8 cellular contexts compared by ENCODE assay signal in the genomic region with DNA sequence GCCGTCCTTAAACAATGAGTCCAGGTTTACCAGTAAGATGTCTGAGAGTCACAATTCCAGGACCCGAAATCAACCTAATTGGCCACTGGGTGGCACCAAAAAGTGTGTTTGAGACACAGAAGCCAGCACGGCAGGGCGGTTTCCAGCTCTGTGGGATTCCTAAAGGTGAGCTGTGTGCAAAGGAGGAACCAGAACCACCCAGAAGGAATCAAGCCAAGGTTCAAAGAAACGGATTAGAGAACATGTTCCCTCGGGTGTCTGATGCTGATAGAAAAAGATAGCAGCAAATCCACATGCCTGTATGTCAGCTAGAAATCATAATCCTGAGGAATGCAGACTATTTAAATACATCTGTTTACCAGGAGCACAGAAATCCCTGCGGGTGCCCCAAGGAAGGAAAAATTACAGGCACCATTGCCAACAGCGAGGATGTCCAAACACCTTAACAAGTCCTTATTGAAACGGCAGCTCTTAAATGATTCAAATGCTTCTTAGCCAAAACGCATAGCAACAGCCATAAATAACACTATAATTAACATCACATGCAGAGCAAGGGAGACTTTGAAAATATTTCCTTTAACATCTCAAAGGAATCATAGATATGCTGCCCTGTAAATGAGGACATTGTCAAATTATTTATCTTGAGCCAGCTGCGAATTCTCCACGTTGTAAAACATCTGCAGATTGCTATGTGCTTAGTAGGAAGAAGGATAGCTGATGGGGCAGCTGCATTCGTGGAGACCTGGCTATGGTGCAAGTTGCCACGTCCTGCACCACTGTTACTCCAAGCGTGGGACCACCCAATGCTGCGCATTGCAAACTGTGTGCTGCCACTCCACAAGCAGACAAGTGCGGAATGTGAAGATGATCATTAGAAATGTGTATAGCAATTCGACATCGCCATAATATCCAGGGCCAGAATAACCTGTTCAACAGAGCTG.
A peak's percentile ranks its signal among the peaks of the same experiment; 100 is the strongest.
DNase-seq lines count a peak whose midpoint lies in the region; ATAC-seq, FAIRE-seq and TF ChIP-seq lines count a peak whose summit lies in the region.

No MANE protein-coding gene starts in this region.

- ATAC-seq in HG02610 (IDR thresholded peaks at IDR 0.05; ENCODE audit: unreplicated experiment) (peak; percentile 70), GM21737 (IDR thresholded peaks at IDR 0.05; ENCODE audit: unreplicated experiment) (no peak)

- 26% methylated on average over 18 of the region's 19 CpGs for WGBS in mammary epithelial cell (ENCODE audit: low coverage, missing lambda C conversion rate)

- intact Hi-C loops in mammary epithelial cell (cut with micrococcal nuclease) = loop anchor here (1.0 to 5.0 kb wide), 6 partner anchors 231 to 1010 kb away; no protein-coding TSS in a partner anchor

- peaks cover 16% of the 10 kb centered on the region for H3K4me1 ChIP-seq in mammary epithelial cell (ENCODE audit: insufficient read depth, low read length)

- no peak overlapping the region for H3K27ac ChIP-seq in mammary epithelial cell (ENCODE audit: insufficient read depth, low read depth, low read length)

- no peaks in the 10 kb centered on the region for H4K20me1 ChIP-seq in mammary epithelial cell (ENCODE audit: insufficient read depth, low read length)

- DNase-seq in GM12864 (ENCODE audit: low read depth) (peak; percentile 24), NCI-H1694 treated with DMSO at 0.1 percent for 48 hours (lab: John Stamatoyannopoulos, UW) (peak; percentile 64), T-helper 22 cell (ENCODE audit: low read depth) (peak; percentile 2), mammary epithelial cell (peak; percentile 71)
- DNase-seq in stimulated activated CD4-positive, alpha-beta T cell treated with anti-CD3 and anti-CD28 coated beads, Interleukin-1b, Interleukin-23, amount 100 ng/mL, for 24 hours (ENCODE audit: low read depth in 4 of 4, low spot score in 1 of 4) = peak in 3 of 4 experiments; percentile 7 to 12 (median 11)

- H3K27me3 ChIP-seq in mammary epithelial cell (ENCODE audit: insufficient read depth, low read length) = no peaks in the 10 kb centered on the region

- in situ Hi-C loops in mammary epithelial cell (cut with MboI; ENCODE audit: low sequenced_read_pairs in 2 of 2) = loop anchor here (25.0 kb wide), 3 partner anchors 325 to 525 kb away; no protein-coding TSS in a partner anchor

- no peaks in the 10 kb centered on the region for H3K9me3 ChIP-seq in mammary epithelial cell (replicated peaks; ENCODE audit: insufficient read depth, low read length)

- CTCF ChIA-PET in mammary epithelial cell (lab: Charles Lee; ENCODE audit: low non-redundant PET) = interaction anchor here (0.7 to 1.0 kb wide), 2 partner anchors 231 to 574 kb away, joined by 3 to 5 read pairs; no protein-coding TSS in a partner anchor

- dilution Hi-C loops in mammary epithelial cell (cut with HindIII; ENCODE audit: low sequenced_read_pairs) = no loop called here

- H2AFZ ChIP-seq in mammary epithelial cell (ENCODE audit: low read depth, low read length) = peak overlapping the region; percentile 68

- TF ChIP-seq CTCF in GM12864 (IDR thresholded peaks at IDR 0.05; ENCODE audit: low read depth, low read length, missing control alignments) (peak; percentile 66), mammary epithelial cell (conservative IDR thresholded peaks at IDR 0.05 in 1 of 2, IDR thresholded peaks at IDR 0.05 in 1 of 2; ENCODE audit: extremely low read depth in 1 of 2, insufficient read depth in 1 of 2, low read depth in 1 of 2, low read length in 2 of 2) (peak; percentile 61 to 73)

- peak overlapping the region; percentile 55 for H3K4me2 ChIP-seq in mammary epithelial cell (ENCODE audit: insufficient read depth, low read depth, low read length)

- H3K9ac ChIP-seq in mammary epithelial cell (ENCODE audit: insufficient read depth, low read length) = no peak overlapping the region

- no peak overlapping the region for H3K4me3 ChIP-seq in GM12864 (ENCODE audit: low read depth, low read length)
- H3K4me3 ChIP-seq in mammary epithelial cell (replicated peaks in 1 of 3; ENCODE audit: insufficient read depth in 1 of 3, low read depth in 2 of 3, low read length in 3 of 3) = no peak overlapping the region

- BruUV-seq in mammary epithelial cell (replicated peaks; lab: Mats Ljungman, UMichigan) = no TSS peak

- H3K36me3 ChIP-seq in mammary epithelial cell (ENCODE audit: insufficient read depth, low read length) = no peaks in the 10 kb centered on the region

- peak; percentile 30 for FAIRE-seq in islet of Langerhans (lab: Jason Lieb, UNC)

- H3K79me2 ChIP-seq in mammary epithelial cell (ENCODE audit: insufficient read depth, low read length) = no peaks in the 10 kb centered on the region

Comparison
In these comparisons a context has a peak if more than half of its experiments do, and no peak if none do; other contexts are left out.
1. DNase-seq: peak in every context shown above with its lines; median percentile 71 in mammary epithelial cell; 64 in NCI-H1694 treated with DMSO at 0.1 percent for 48 hours; 24 in GM12864; 11 in stimulated activated CD4-positive, alpha-beta T cell treated with anti-CD3 and anti-CD28 coated beads, Interleukin-1b, Interleukin-23, amount 100 ng/mL, for 24 hours; 2 in T-helper 22 cell.